Comparison of ENCODE assay signal across 24 cellular contexts in genomic region chr13:89565711-89566110, GRCh38.
"Had no signal": no experiment of that assay in that cellular context is flagged by ENCODE, and none has a peak within 500 bp of the region (broad histone marks: within the 10 kb centered on the region; RNA-seq: fewer than 3 reads in every experiment).

No MANE protein-coding gene starts in this region.

- H3K36me3 ChIP-seq: colonic mucosa, esophagus squamous epithelium, heart right ventricle, left lung, prostate gland, right atrium auricular region, thyroid gland, vagina had no signal

- ATAC-seq: heart right ventricle; left cardiac atrium; left lung; natural killer cell; sciatic nerve; stimulated activated naive CD8-positive, alpha-beta T cell treated with anti-CD3 and anti-CD28 coated beads, Interleukin-15, amount 100 ng/mL, for 72 hours had no signal

- H3K9me3 ChIP-seq: colonic mucosa, left lung, prostate gland, right atrium auricular region, thyroid gland, vagina had no signal

- H3K27ac ChIP-seq: colonic mucosa, esophagus squamous epithelium, heart right ventricle, left lung, parathyroid adenoma, prostate gland, right atrium auricular region, thyroid gland, vagina had no signal

- H3K27me3 ChIP-seq: colonic mucosa, esophagus squamous epithelium, heart right ventricle, left lung, right atrium auricular region, thyroid gland, vagina had no signal

- H3K4me3 ChIP-seq: colonic mucosa, esophagus squamous epithelium, heart right ventricle, left lung, prostate gland, right atrium auricular region, smooth muscle cell, thyroid gland, vagina had no signal

- DNase-seq: colonic mucosa; effector CD8-positive, alpha-beta T cell; erythroblast; esophagus squamous epithelium; heart right ventricle; hippocampal formation; left cardiac atrium; left lung; mesendoderm; natural killer cell; stimulated activated CD4-positive, alpha-beta T cell treated with anti-CD3 and anti-CD28 coated beads, Interleukin-12 subunit alpha, Interleukin-12 subunit beta, amount 100 ng/mL, for 4 hours; stimulated activated CD4-positive, alpha-beta T cell treated with anti-CD3 and anti-CD28 coated beads, Interleukin-1b, Interleukin-23, amount 100 ng/mL, for 48 hours; stimulated activated CD4-positive, alpha-beta T cell treated with anti-CD3 and anti-CD28 coated beads, Interleukin-4, amount 100 ng/mL, for 1 hour; stimulated activated CD8-positive, alpha-beta memory T cell treated with anti-CD3 and anti-CD28 coated beads, Interleukin-4, amount 100 ng/mL, for 48 hours; stimulated activated naive CD4-positive, alpha-beta T cell; stimulated activated naive CD8-positive, alpha-beta T cell treated with anti-CD3 and anti-CD28 coated beads, Interleukin-15, amount 100 ng/mL, for 72 hours; thyroid gland; trophoblast cell had no signal

- H3K4me1 ChIP-seq: colonic mucosa, esophagus squamous epithelium, heart right ventricle, left lung, parathyroid adenoma, prostate gland, right atrium auricular region, thyroid gland, vagina had no signal
